17 cellular contexts compared by ENCODE assay signal in the genomic region with DNA sequence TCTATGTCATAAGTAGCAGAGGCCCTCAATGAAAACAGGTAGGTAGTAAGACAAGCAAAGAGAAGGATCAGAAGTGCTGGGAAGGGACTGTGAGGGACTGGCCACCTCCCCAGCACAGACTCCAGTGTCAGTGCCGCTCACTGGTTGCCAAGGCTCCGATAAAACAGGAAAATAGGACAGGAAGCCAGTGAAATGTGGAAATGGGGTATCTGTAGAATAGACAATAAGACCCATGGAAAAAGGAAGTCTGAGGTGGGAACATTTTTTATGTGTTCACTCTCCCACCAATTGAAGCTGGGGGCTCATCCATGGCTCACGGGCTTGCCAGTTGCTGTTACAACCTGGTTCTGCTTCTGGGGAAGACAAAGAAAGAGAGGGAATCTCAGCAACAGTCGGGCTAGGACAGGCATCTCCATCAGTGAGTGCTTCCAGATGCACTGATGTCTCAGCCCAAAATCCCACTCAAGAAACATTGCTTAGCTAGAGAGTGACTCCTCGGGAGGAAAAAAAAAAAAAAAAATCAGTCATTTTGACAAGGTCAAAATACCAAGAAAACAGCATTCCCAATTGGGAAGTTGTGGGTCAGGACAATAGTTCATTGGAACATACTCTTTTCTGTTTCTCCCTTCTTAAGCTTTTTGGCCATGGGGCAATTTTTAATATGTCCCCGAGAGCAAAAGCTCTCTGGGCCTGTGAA. TPM values are rescaled to one million over a fixed set of nuclear protein-coding genes. Genes with fewer than 3 reads are reported as not detected.
A peak's percentile ranks its signal among the peaks of the same experiment; 100 is the strongest.
DNase-seq lines count a peak whose midpoint lies in the region; ATAC-seq, FAIRE-seq and TF ChIP-seq lines count a peak whose summit lies in the region.
"Had no signal": no experiment of that assay in that cellular context is flagged by ENCODE, and none has a peak within 500 bp of the region (broad histone marks: within the 10 kb centered on the region; RNA-seq: fewer than 3 reads in every experiment).

No MANE protein-coding gene starts in this region.

- peak overlapping the region in 1 of 2 experiments; percentile 35; a peak in 1 of 4 replicates for H3K4me2 ChIP-seq in H1 (ENCODE audit: insufficient read depth in 1 of 2, low read depth in 2 of 2, low read length in 2 of 2)
- H3K4me2 ChIP-seq in mesenchymal stem cell (ENCODE audit: low read length, poor library complexity, severe bottlenecking) = no peak overlapping the region

- FAIRE-seq in H1 (lab: Jason Lieb, UNC) = no peak
- FAIRE-seq: GM12892, K562 had no signal

- H3K27me3 ChIP-seq in H1 (replicated peaks in 1 of 4; ENCODE audit: control insufficient read depth in 3 of 4, extremely low read depth in 1 of 4, insufficient read depth in 3 of 4, low read length in 3 of 4) (peaks cover 1 to 23% (median 15%) of the 10 kb centered on the region in 4 experiments), right lobe of liver (peaks cover 0 to 18% of the 10 kb centered on the region in 2 donors), thyroid gland (no peaks in the 10 kb centered on the region), mesenchymal stem cell (ENCODE audit: control insufficient read depth in 1 of 2, insufficient read depth in 1 of 2, low read length in 2 of 2) (peaks cover 58 to 78% of the 10 kb centered on the region in 2 experiments)

- H2AFZ ChIP-seq in H1 (ENCODE audit: low read length) (no peak overlapping the region), mesenchymal stem cell (ENCODE audit: low read depth, low read length) (no peak overlapping the region)

- peak; percentile 39 to 56 (median 51) for ATAC-seq in right lobe of liver
- no peak for ATAC-seq in HG03439 (IDR thresholded peaks at IDR 0.05; ENCODE audit: unreplicated experiment)
- ATAC-seq in HG02610 (IDR thresholded peaks at IDR 0.05; ENCODE audit: unreplicated experiment) = no peak
- ATAC-seq: K562 had no signal

- no peak overlapping the region for H4K5ac ChIP-seq in H1 (ENCODE audit: insufficient read length, low read depth, low read length)

- H3K18ac ChIP-seq in H1 (ENCODE audit: extremely low read depth, low read length) = peak overlapping the region; percentile 21; the same call in 1 of the 2 replicates
- H3K18ac ChIP-seq in mesenchymal stem cell (ENCODE audit: low read depth in 1 of 2, low read length in 2 of 2) = no peak overlapping the region

- H3K27ac ChIP-seq in caudate nucleus (ENCODE audit: low read depth, low read length) = peak overlapping the region; percentile 93
- no peak overlapping the region for H3K27ac ChIP-seq in H1 (ENCODE audit: low read depth, low read length)
- no peak overlapping the region for H3K27ac ChIP-seq in right lobe of liver
- peak overlapping the region in 2 of 3 donors; percentile 11 to 51 for H3K27ac ChIP-seq in thyroid gland
- H3K27ac ChIP-seq in mesenchymal stem cell (ENCODE audit: low read length, poor library complexity, severe bottlenecking) = no peak overlapping the region

- H3K79me2 ChIP-seq in H1 (ENCODE audit: control insufficient read depth in 1 of 2, insufficient read depth in 2 of 2, low read length in 2 of 2) = no peaks in the 10 kb centered on the region

- H4K91ac ChIP-seq in H1 (replicated peaks; ENCODE audit: insufficient read length, low read length) = no peak overlapping the region
- H4K91ac ChIP-seq in mesenchymal stem cell (ENCODE audit: low read length) = no peak overlapping the region

- no peak overlapping the region for H2BK20ac ChIP-seq in H1 (ENCODE audit: low read length)

- H3K4me3 ChIP-seq in H1 (ENCODE audit: extremely low read depth in 1 of 4, insufficient read depth in 2 of 4, low read depth in 3 of 4, low read length in 4 of 4) = no peak overlapping the region
- no peak overlapping the region for H3K4me3 ChIP-seq in right lobe of liver
- H3K4me3 ChIP-seq in thyroid gland (replicated peaks in 1 of 3) = no peak overlapping the region
- H3K4me3 ChIP-seq in mesenchymal stem cell (ENCODE audit: insufficient read depth in 1 of 2, low read depth in 1 of 2, low read length in 2 of 2) = no peak overlapping the region
- H3K4me3 ChIP-seq: HAP-1, K562 had no signal

- H4K20me1 ChIP-seq in H1 (replicated peaks in 1 of 2; ENCODE audit: control insufficient read depth in 1 of 2, insufficient read depth in 2 of 2, low read length in 2 of 2) = no peaks in the 10 kb centered on the region

- H3K4ac ChIP-seq in H1 (replicated peaks; ENCODE audit: insufficient read length, low read depth, low read length) = no peak overlapping the region
- H3K4ac ChIP-seq in mesenchymal stem cell (ENCODE audit: low read depth in 1 of 2, low read length in 2 of 2) = no peak overlapping the region

- H3K9me3 ChIP-seq in H1 (ENCODE audit: insufficient read depth in 2 of 2, low read depth in 1 of 2, low read length in 1 of 2) (no peaks in the 10 kb centered on the region; a peak in 1 of 4 replicates), right lobe of liver (no peaks in the 10 kb centered on the region), thyroid gland (no peaks in the 10 kb centered on the region), mesenchymal stem cell (ENCODE audit: control insufficient read depth, low read length) (no peaks in the 10 kb centered on the region)
- H3K9me3 ChIP-seq: HAP-1 had no signal

- intact Hi-C loops in right lobe of liver (cut with DNase I) = no loop called here
- intact Hi-C loops in thyroid gland (cut with DNase I) = no loop called here

- H3K36me3 ChIP-seq in H1 (ENCODE audit: control insufficient read depth in 2 of 4, insufficient read depth in 4 of 4, low read length in 3 of 4) = no peaks in the 10 kb centered on the region
- no peaks in the 10 kb centered on the region for H3K36me3 ChIP-seq in right lobe of liver
- no peaks in the 10 kb centered on the region for H3K36me3 ChIP-seq in thyroid gland
- no peaks in the 10 kb centered on the region for H3K36me3 ChIP-seq in mesenchymal stem cell (ENCODE audit: control insufficient read depth in 1 of 2, insufficient read depth in 2 of 2, low read depth in 1 of 2, low read length in 2 of 2)
- H3K36me3 ChIP-seq: HAP-1 had no signal

- H3K9ac ChIP-seq in H1 (replicated peaks in 1 of 4; ENCODE audit: extremely low read depth in 1 of 4, low read depth in 3 of 4, low read length in 3 of 4) = no peak overlapping the region
- no peak overlapping the region for H3K9ac ChIP-seq in mesenchymal stem cell (ENCODE audit: low read length)

- TF ChIP-seq CTCF in H1 (IDR thresholded peaks at IDR 0.05; ENCODE audit: control extremely low read depth in 1 of 3, insufficient read depth in 1 of 3, low read depth in 1 of 3, low read length in 3 of 3) (no peak), right lobe of liver (IDR thresholded peaks at IDR 0.05) (no peak), thyroid gland (IDR thresholded peaks at IDR 0.05) (no peak)

- H3K4me1 ChIP-seq in H1 (replicated peaks in 1 of 4; ENCODE audit: control insufficient read depth in 3 of 4, insufficient read depth in 4 of 4, low read length in 3 of 4) (peaks cover 11 to 25% (median 18%) of the 10 kb centered on the region in 4 experiments; a peak in 6 of 7 replicates), right lobe of liver (peaks cover 0 to 7% (median 0%) of the 10 kb centered on the region in 4 donors), thyroid gland (peaks cover 15 to 21% of the 10 kb centered on the region in 2 donors), mesenchymal stem cell (ENCODE audit: control insufficient read depth, insufficient read depth, low read depth, low read length) (peaks cover 10% of the 10 kb centered on the region)
- H3K4me1 ChIP-seq: HAP-1 had no signal

- no peak overlapping the region for H3K23ac ChIP-seq in H1 (ENCODE audit: insufficient read length)
- H3K23ac ChIP-seq in mesenchymal stem cell (ENCODE audit: low read length in 2 of 2) = no peak overlapping the region

- DNase-seq in caudate nucleus (lab: John Stamatoyannopoulos, UW) (no peak), H1 (ENCODE audit: low read depth in 1 of 2, low spot score in 2 of 2) (no peak), right lobe of liver (no peak), thyroid gland (no peak), mesenchymal stem cell (no peak)
- DNase-seq: ACHN; AML-193; NCI-H1417 treated with DMSO at 0.1 percent for 48 hours; NCI-H1930; NK-92 treated with Interleukin-12 subunit alpha and Interleukin-12 subunit beta, amount 100 ng/mL, for 24 hours; SIG-M5 had no signal

- H4K8ac ChIP-seq in H1 (ENCODE audit: extremely low read depth, insufficient read depth, low read length) (no peak overlapping the region), mesenchymal stem cell (ENCODE audit: low read length) (no peak overlapping the region)

- H2BK120ac ChIP-seq in H1 (replicated peaks; ENCODE audit: low read depth, low read length) = no peak overlapping the region
- no peak overlapping the region for H2BK120ac ChIP-seq in mesenchymal stem cell (ENCODE audit: low read depth, low read length)

- POLR2A ChIA-PET in H1 (lab: Charles Lee; ENCODE audit: partially characterized antibody) = interaction anchor here (1.2 kb wide), 1 partner anchor 24 kb away, joined by 4 read pairs; no protein-coding TSS in a partner anchor

- H3K79me1 ChIP-seq in H1 (ENCODE audit: low read depth, low read length) (no peaks in the 10 kb centered on the region), mesenchymal stem cell (replicated peaks; ENCODE audit: low read length, poor library complexity, severe bottlenecking) (no peaks in the 10 kb centered on the region)

- H3K14ac ChIP-seq in H1 (ENCODE audit: insufficient read length) (no peak overlapping the region), mesenchymal stem cell (ENCODE audit: low read length in 2 of 2) (no peak overlapping the region)

- no peak overlapping the region for H2AK5ac ChIP-seq in H1 (ENCODE audit: low read depth, low read length)
- H2AK5ac ChIP-seq in mesenchymal stem cell (ENCODE audit: low read length, severe bottlenecking) = no peak overlapping the region

- no peak for TF ChIP-seq POLR2A in H1 (IDR thresholded peaks at IDR 0.05; ENCODE audit: control extremely low read depth in 1 of 2, low read depth in 2 of 2, low read length in 2 of 2)
- TF ChIP-seq POLR2A in right lobe of liver (IDR thresholded peaks at IDR 0.05) = no peak
- TF ChIP-seq POLR2A in thyroid gland (IDR thresholded peaks at IDR 0.05) = no peak

- no peak for TF ChIP-seq RAD21 in H1 (IDR thresholded peaks at IDR 0.05 in 1 of 2, conservative IDR thresholded peaks at IDR 0.05 in 1 of 2; ENCODE audit: low read depth in 2 of 2, low read length in 2 of 2)

- TF ChIP-seq EP300 in H1 (IDR thresholded peaks at IDR 0.05; ENCODE audit: borderline replicate concordance in 1 of 2, low read depth in 2 of 2, low read length in 2 of 2) = no peak

- H3K56ac ChIP-seq in H1 (replicated peaks; ENCODE audit: insufficient read length, low read depth, low read length) = no peak overlapping the region

- H2BK12ac ChIP-seq in H1 (ENCODE audit: low read depth, low read length) (peak overlapping the region; percentile 35; the same call in 1 of the 2 replicates), mesenchymal stem cell (ENCODE audit: low read length in 2 of 2) (no peak overlapping the region)

- H2BK15ac ChIP-seq in H1 (ENCODE audit: low read length) (no peak overlapping the region), mesenchymal stem cell (ENCODE audit: low read depth, poor library complexity, severe bottlenecking) (no peak overlapping the region)

- peaks cover 13% of the 10 kb centered on the region; the same call in 1 of the 2 replicates for H3K23me2 ChIP-seq in H1 (ENCODE audit: low read depth, low read length)

- CTCF ChIA-PET in H1 (lab: Charles Lee; ENCODE audit: partially characterized antibody) = interaction anchor here (2.0 kb wide), 1 partner anchor 12 kb away, joined by 9 read pairs; no protein-coding TSS in a partner anchor

- H2BK5ac ChIP-seq in H1 (ENCODE audit: low read depth, low read length) (no peak overlapping the region), mesenchymal stem cell (ENCODE audit: low read depth, low read length, poor library complexity, severe bottlenecking) (no peak overlapping the region)

- 71% methylated on average over 5 of the region's 6 CpGs; no CpG with 5 or more reads in 1 of the 2 experiments for WGBS in H1 (ENCODE audit: extremely low coverage in 1 of 2, insufficient coverage in 1 of 2, insufficient read length in 1 of 2, insufficient replicate concordance in 2 of 2, low coverage in 1 of 2, low lambda C conversion rate in 2 of 2, missing lambda C conversion rate in 1 of 2), 2 experiments
- 27% methylated on average over 6 of the region's 6 CpGs for WGBS in right lobe of liver (ENCODE audit: insufficient coverage, low coverage, low lambda C conversion rate, missing lambda C conversion rate)
- WGBS in thyroid gland, 2 donors = 48 to 51% methylated on average over 6 of the region's 6 CpGs
- WGBS in mesenchymal stem cell = 88% methylated on average over 3 of the region's 6 CpGs

RNA-seq across cellular contexts. Expression of a gene that starts 27.6 kb away (rescaled TPM):
- total RNA-seq in H1 (2021; fragmentation: NEBNext Ultra II Directional; extraction: Animal tissue kit (Norgen Biotek cat#: 25700)) = 11.6 and 13.1 TPM in 2 replicates
- polyA plus RNA-seq in H1 (2011; rRNA removed) = 2.1 and 2.6 TPM in 2 replicates
- 2.1 TPM for polyA plus RNA-seq in H1 (2011; cell fraction: cytosol; rRNA removed)
- polyA plus RNA-seq in H1 (2011; cell fraction: nucleus; rRNA removed) = 14.2 TPM
- polyA plus RNA-seq in H1 (2012, experiment 1 of 2) = 3.8 to 6.3 TPM (median 4.5 TPM) in 4 replicates
- 0.62 TPM for polyA plus RNA-seq in H1 (2012, experiment 2 of 2)
- polyA plus RNA-seq in H1 (2013, experiment 1 of 2) = 5.5 TPM
- 4.7 TPM for polyA plus RNA-seq in H1 (2013, experiment 2 of 2)
- 25.7 and 40.9 TPM in 2 replicates for polyA minus RNA-seq in H1 (2011; rRNA and poly(A)+ RNA removed)
- polyA minus RNA-seq in H1 (2011; cell fraction: cytosol; rRNA and poly(A)+ RNA removed) = 4.4 TPM
- polyA minus RNA-seq in H1 (2011; cell fraction: nucleus; rRNA and poly(A)+ RNA removed) = 54.6 TPM
- total RNA-seq in right lobe of liver (10 to 100 TPM; 23.0 to 45.3 (median 39.6) TPM), thyroid gland (100 to 1,000 TPM in 3 of 4 donors, 10 to 100 TPM in 1; 57.9 to 144 (median 125) TPM)
- polyA plus RNA-seq in mesenchymal stem cell (2013, experiment 1 of 2) = 1.2 TPM
- 0.78 TPM for polyA plus RNA-seq in mesenchymal stem cell (2013, experiment 2 of 2)
- polyA plus RNA-seq: CD14-positive monocyte had no signal

Comparison
In these comparisons a context has a peak if more than half of its experiments do, and no peak if none do; other contexts are left out.
1. H3K27ac ChIP-seq: peak in caudate nucleus (single experiment) and thyroid gland (2 of 3); none in H1 (single experiment), right lobe of liver (0 of 3) and mesenchymal stem cell (single experiment).
2. ATAC-seq: peak in right lobe of liver (4 of 4); none in HG03439 (single experiment) and HG02610 (single experiment).